ENCODE assay signal across 14 cellular contexts in the genomic region with DNA sequence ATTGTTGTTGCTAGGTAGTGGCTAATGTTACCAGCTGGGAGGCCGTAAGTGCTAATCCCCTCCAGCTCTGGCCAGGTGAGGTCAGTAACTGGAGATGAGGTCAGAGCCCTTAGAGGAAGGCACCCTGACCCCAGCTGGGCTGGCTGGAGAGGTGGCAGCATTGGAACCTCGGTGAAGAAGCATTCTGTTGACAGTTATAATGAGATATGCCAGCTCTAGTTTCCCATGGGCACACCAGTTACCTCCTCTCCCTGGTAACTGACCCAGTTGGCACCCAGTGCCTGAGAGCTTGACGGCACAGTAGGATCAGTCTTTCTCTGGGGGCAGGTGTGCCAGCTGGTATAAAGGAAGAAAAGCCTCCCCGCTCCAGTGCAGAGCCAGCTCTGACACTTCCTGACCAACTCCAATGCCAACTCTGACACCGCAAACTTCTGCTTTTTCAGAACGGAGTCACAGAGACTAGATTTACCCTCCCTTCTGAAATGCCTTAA. TPM values are rescaled to one million over a fixed set of nuclear protein-coding genes. Genes with fewer than 3 reads are reported as not detected.
DNase-seq lines count a peak whose midpoint lies in the region; ATAC-seq and TF ChIP-seq lines count a peak whose summit lies in the region.
"Had no signal": no experiment of that assay in that cellular context is flagged by ENCODE, and none has a peak within 500 bp of the region (broad histone marks: within the 10 kb centered on the region; RNA-seq: fewer than 3 reads in every experiment).

No MANE protein-coding gene starts in this region.

- H3K4me1 ChIP-seq in left ventricle myocardium inferior: peaks cover 9% of the 10 kb centered on the region
- H3K4me1 ChIP-seq: ascending aorta, gastroesophageal sphincter had no signal

- H3K4me1 Mint-ChIP-seq in activated CD8-positive, alpha-beta T cell treated with anti-CD3 and anti-CD28 coated beads for 36 hours (ENCODE audit: low read depth): no peaks in the 10 kb centered on the region
- H3K4me1 Mint-ChIP-seq: activated CD4-positive, alpha-beta T cell treated with anti-CD3 and anti-CD28 coated beads, Interleukin-2, amount 10 ng/mL, durations not matched to agents 24 days and 14 days had no signal

- H3K4me3 Mint-ChIP-seq in activated CD8-positive, alpha-beta T cell treated with anti-CD3 and anti-CD28 coated beads for 36 hours: no peak overlapping the region
- H3K4me3 Mint-ChIP-seq: activated CD4-positive, alpha-beta T cell treated with anti-CD3 and anti-CD28 coated beads, Interleukin-2, amount 10 ng/mL, durations not matched to agents 24 days and 14 days; activated T-helper 1 cell treated with anti-CD3 and anti-CD28 coated beads, Interleukin-12 subunit alpha, Interleukin-12 subunit beta, Interleukin-2, Interleukin-4 antibody, amounts not matched to agents 30 ng/mL and 10 ng/mL and 1 ng/mL, durations not matched to agents 14 hours and 24 hours and 36 hours; T-cell had no signal

- H3K27me3 ChIP-seq in left ventricle myocardium inferior (ENCODE audit: low read depth): no peaks in the 10 kb centered on the region
- H3K27me3 ChIP-seq: ascending aorta, gastroesophageal sphincter had no signal

- H3K27me3 Mint-ChIP-seq in activated CD8-positive, alpha-beta T cell treated with anti-CD3 and anti-CD28 coated beads for 36 hours: no peaks in the 10 kb centered on the region
- H3K27me3 Mint-ChIP-seq: activated CD4-positive, alpha-beta T cell treated with anti-CD3 and anti-CD28 coated beads, Interleukin-2, amount 10 ng/mL, durations not matched to agents 24 days and 14 days; T-cell had no signal

- H3K27ac ChIP-seq in left ventricle myocardium inferior (replicated peaks): peak overlapping the region; percentile 36
- H3K27ac ChIP-seq: ascending aorta, gastroesophageal sphincter had no signal

- H3K9me3 Mint-ChIP-seq in activated CD8-positive, alpha-beta T cell treated with anti-CD3 and anti-CD28 coated beads for 36 hours: peaks cover 8% of the 10 kb centered on the region
- H3K9me3 Mint-ChIP-seq: activated CD4-positive, alpha-beta T cell treated with anti-CD3 and anti-CD28 coated beads, Interleukin-2, amount 10 ng/mL, durations not matched to agents 24 days and 14 days; activated T-helper 1 cell treated with anti-CD3 and anti-CD28 coated beads, Interleukin-12 subunit alpha, Interleukin-12 subunit beta, Interleukin-2, Interleukin-4 antibody, amounts not matched to agents 30 ng/mL and 10 ng/mL and 1 ng/mL, durations not matched to agents 14 hours and 24 hours and 36 hours had no signal

- H3K9me3 ChIP-seq in left ventricle myocardium inferior (replicated peaks): peaks cover 11% of the 10 kb centered on the region
- H3K9me3 ChIP-seq: ascending aorta had no signal

- POLR2A ChIA-PET in activated CD8-positive, alpha-beta T cell treated with anti-CD3 and anti-CD28 coated beads for 36 hours (lab: Charles Lee): no interaction called here

- TF ChIP-seq CTCF in left ventricle myocardium inferior (IDR thresholded peaks at IDR 0.05; ENCODE audit: borderline replicate concordance): no peak
- no peak for TF ChIP-seq CTCF in activated CD8-positive, alpha-beta T cell treated with anti-CD3 and anti-CD28 coated beads for 36 hours (IDR thresholded peaks at IDR 0.05)

- no peaks in the 10 kb centered on the region for H3K36me3 ChIP-seq in left ventricle myocardium inferior
- H3K36me3 ChIP-seq: ascending aorta, gastroesophageal sphincter had no signal

- H3K4me3 ChIP-seq in left ventricle myocardium inferior: no peak overlapping the region
- H3K4me3 ChIP-seq: ascending aorta, gastroesophageal sphincter had no signal

- intact Hi-C loops in left ventricle myocardium inferior (cut with micrococcal nuclease): no loop called here
- intact Hi-C loops in sciatic nerve (cut with DNase I): no loop called here
- intact Hi-C loops in activated CD8-positive, alpha-beta T cell treated with anti-CD3 and anti-CD28 coated beads for 36 hours (cut with micrococcal nuclease): no loop called here

- DNase-seq in KG1 (lab: John Stamatoyannopoulos, UW) (peak; percentile 48), SKM-1 treated with dmso at 0.1 percent for 144 hours (lab: John Stamatoyannopoulos, UW; ENCODE audit: unreplicated experiment) (peak; percentile 55), left ventricle myocardium inferior (peak; percentile 49), sciatic nerve (ENCODE audit: low spot score) (no peak), NAMALWA (ENCODE audit: low spot score) (no peak)
- DNase-seq in activated CD8-positive, alpha-beta T cell treated with anti-CD3 and anti-CD28 coated beads for 36 hours: no peak
- DNase-seq in activated CD4-positive, alpha-beta T cell treated with anti-CD3 and anti-CD28 coated beads, Interleukin-2, amount 50 U/mL, for 4 hours: no peak
- DNase-seq: activated CD4-positive, alpha-beta T cell treated with anti-CD3 and anti-CD28 coated beads, Interleukin-2, amount 10 ng/mL, durations not matched to agents 24 days and 14 days; Calu3; NCI-H2171 treated with DMSO at 0.1 percent for 48 hours had no signal

- H3K27ac Mint-ChIP-seq in activated CD8-positive, alpha-beta T cell treated with anti-CD3 and anti-CD28 coated beads for 36 hours: no peak overlapping the region
- H3K27ac Mint-ChIP-seq: activated CD4-positive, alpha-beta T cell treated with anti-CD3 and anti-CD28 coated beads, Interleukin-2, amount 10 ng/mL, durations not matched to agents 24 days and 14 days; activated T-helper 1 cell treated with anti-CD3 and anti-CD28 coated beads, Interleukin-12 subunit alpha, Interleukin-12 subunit beta, Interleukin-2, Interleukin-4 antibody, amounts not matched to agents 30 ng/mL and 10 ng/mL and 1 ng/mL, durations not matched to agents 14 hours and 24 hours and 36 hours; T-cell had no signal

- H3K36me3 Mint-ChIP-seq in activated CD8-positive, alpha-beta T cell treated with anti-CD3 and anti-CD28 coated beads for 36 hours (ENCODE audit: low read depth): peaks cover 2% of the 10 kb centered on the region

- CTCF ChIA-PET in activated CD8-positive, alpha-beta T cell treated with anti-CD3 and anti-CD28 coated beads for 36 hours (lab: Charles Lee): no interaction called here

- ATAC-seq in sciatic nerve: peak; percentile 31
- no peak for ATAC-seq in activated CD8-positive, alpha-beta T cell treated with anti-CD3 and anti-CD28 coated beads for 36 hours
- ATAC-seq: gastroesophageal sphincter, T-cell had no signal

RNA-seq across cellular contexts. Expression of gene SLC2A1, which starts 35.0 kb away (rescaled TPM):
- total RNA-seq in left ventricle myocardium inferior: 54.9 TPM
- 968 TPM for total RNA-seq in sciatic nerve
- total RNA-seq in activated CD8-positive, alpha-beta T cell treated with anti-CD3 and anti-CD28 coated beads for 36 hours: 100 to 1,000 TPM; 158 to 162 TPM

Comparison
In these comparisons a context has a peak if more than half of its experiments do, and no peak if none do; other contexts are left out.
1. DNase-seq: peak in KG1 (single experiment), SKM-1 treated with dmso at 0.1 percent for 144 hours (single experiment) and left ventricle myocardium inferior (single experiment); none in sciatic nerve (single experiment), activated CD8-positive, alpha-beta T cell treated with anti-CD3 and anti-CD28 coated beads for 36 hours (single experiment), activated CD4-positive, alpha-beta T cell treated with anti-CD3 and anti-CD28 coated beads, Interleukin-2, amount 50 U/mL, for 4 hours (0 of 2) and NAMALWA (single experiment).